In the genomic region with DNA sequence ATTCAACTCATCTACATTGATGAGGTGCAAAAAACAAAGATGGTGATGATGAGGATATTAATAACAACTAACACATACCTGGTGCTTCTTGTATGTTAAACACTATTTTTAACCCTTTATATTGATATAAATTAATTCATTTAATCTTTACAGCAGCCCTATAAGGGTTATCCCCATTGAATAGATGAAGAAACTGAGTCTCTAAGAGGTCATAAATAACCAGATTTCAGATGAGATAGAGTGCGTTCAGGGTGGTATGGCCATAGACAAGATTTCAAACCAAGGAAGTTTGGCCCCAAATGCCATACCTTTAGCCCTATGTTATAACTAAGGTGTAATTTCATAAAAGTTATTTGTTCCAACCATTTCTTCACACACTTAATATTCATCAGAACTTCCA, we compare ENCODE assay signal across 19 cellular contexts.
"Had no signal": no experiment of that assay in that cellular context is flagged by ENCODE, and none has a peak within 500 bp of the region (broad histone marks: within the 10 kb centered on the region; RNA-seq: fewer than 3 reads in every experiment).

No MANE protein-coding gene starts in this region.

- H3K27ac ChIP-seq: cardiac muscle cell, prostate gland, upper lobe of right lung had no signal

- H3K9me3 Mint-ChIP-seq: activated CD4-positive, alpha-beta memory T cell treated with anti-CD3 and anti-CD28 coated beads, Interleukin-2, amount 10 ng/mL, durations not matched to agents 7 days and 5 days; activated naive CD8-positive, alpha-beta T cell treated with anti-CD3 and anti-CD28 coated beads, Interleukin-2, amount 10 ng/mL, durations not matched to agents 7 days and 5 days; immature natural killer cell; natural killer cell treated with Interleukin-12 subunit alpha and Interleukin-12 subunit beta and Interleukin-15 and Interleukin-18, amount 100 ng/mL, for 72 hours had no signal

- H3K4me1 ChIP-seq: prostate gland had no signal

- H3K27me3 ChIP-seq: cardiac muscle cell, testis, upper lobe of right lung had no signal

- H3K27me3 Mint-ChIP-seq: activated CD4-positive, alpha-beta memory T cell treated with anti-CD3 and anti-CD28 coated beads, Interleukin-2, amount 10 ng/mL, durations not matched to agents 7 days and 5 days; activated CD4-positive, alpha-beta T cell treated with anti-CD3 and anti-CD28 coated beads for 36 hours; activated naive CD8-positive, alpha-beta T cell treated with anti-CD3 and anti-CD28 coated beads, Interleukin-2, amount 10 ng/mL, durations not matched to agents 7 days and 5 days; natural killer cell treated with Interleukin-12 subunit alpha and Interleukin-12 subunit beta and Interleukin-15 and Interleukin-18, amount 100 ng/mL, for 72 hours had no signal

- H3K4me3 ChIP-seq: cardiac muscle cell, coronary artery, prostate gland, testis, upper lobe of right lung had no signal

- H3K27ac Mint-ChIP-seq: activated CD4-positive, alpha-beta memory T cell treated with anti-CD3 and anti-CD28 coated beads, Interleukin-2, amount 10 ng/mL, durations not matched to agents 7 days and 5 days; activated CD4-positive, alpha-beta T cell treated with anti-CD3 and anti-CD28 coated beads for 36 hours; activated naive CD8-positive, alpha-beta T cell treated with anti-CD3 and anti-CD28 coated beads, Interleukin-2, amount 10 ng/mL, durations not matched to agents 7 days and 5 days; immature natural killer cell; natural killer cell treated with Interleukin-12 subunit alpha and Interleukin-12 subunit beta and Interleukin-15 and Interleukin-18, amount 100 ng/mL, for 72 hours had no signal

- ATAC-seq: activated CD4-positive, alpha-beta T cell treated with anti-CD3 and anti-CD28 coated beads for 36 hours; natural killer cell treated with Interleukin-12 subunit alpha and Interleukin-12 subunit beta and Interleukin-15 and Interleukin-18, amount 100 ng/mL, for 72 hours; stimulated activated naive CD8-positive, alpha-beta T cell treated with anti-CD3 and anti-CD28 coated beads, Interleukin-15, Interleukin-2, amounts not matched to agents 100 U/mL and 50 U/mL, for 24 hours; upper lobe of right lung had no signal

- H3K9me3 ChIP-seq: prostate gland, testis, upper lobe of right lung had no signal

- H3K36me3 Mint-ChIP-seq: immature natural killer cell; natural killer cell treated with Interleukin-12 subunit alpha and Interleukin-12 subunit beta and Interleukin-15 and Interleukin-18, amount 100 ng/mL, for 72 hours had no signal

- H3K4me3 Mint-ChIP-seq: activated CD4-positive, alpha-beta memory T cell treated with anti-CD3 and anti-CD28 coated beads, Interleukin-2, amount 10 ng/mL, durations not matched to agents 7 days and 5 days; activated CD4-positive, alpha-beta T cell treated with anti-CD3 and anti-CD28 coated beads for 36 hours; activated naive CD8-positive, alpha-beta T cell treated with anti-CD3 and anti-CD28 coated beads, Interleukin-2, amount 10 ng/mL, durations not matched to agents 7 days and 5 days; immature natural killer cell; natural killer cell treated with Interleukin-12 subunit alpha and Interleukin-12 subunit beta and Interleukin-15 and Interleukin-18, amount 100 ng/mL, for 72 hours had no signal

- H3K36me3 ChIP-seq: cardiac muscle cell, prostate gland, upper lobe of right lung had no signal

- DNase-seq: activated CD4-positive, alpha-beta memory T cell treated with anti-CD3 and anti-CD28 coated beads, Interleukin-2, amount 10 ng/mL, durations not matched to agents 7 days and 5 days; activated CD4-positive, alpha-beta T cell treated with anti-CD3 and anti-CD28 coated beads for 36 hours; activated gamma-delta T cell treated with Interleukin-2 at 50 U/mL for 16 hours; activated naive CD8-positive, alpha-beta T cell treated with anti-CD3 and anti-CD28 coated beads, Interleukin-2, amount 10 ng/mL, durations not matched to agents 7 days and 5 days; activated T-cell treated with anti-CD3 and anti-CD28 coated beads, Interleukin-2, amount 50 U/mL, for 48 hours; aorta; effector CD8-positive, alpha-beta T cell; immature natural killer cell; left cardiac atrium; nucleus accumbens; stimulated activated CD4-positive, alpha-beta T cell treated with anti-CD3 and anti-CD28 coated beads, Interleukin-12 subunit alpha, Interleukin-12 subunit beta, amount 100 ng/mL, for 4 hours; stimulated activated naive CD8-positive, alpha-beta T cell treated with anti-CD3 and anti-CD28 coated beads, Interleukin-15, Interleukin-2, amounts not matched to agents 100 U/mL and 50 U/mL, for 24 hours; T1000; testis; upper lobe of right lung had no signal
